23 cellular contexts compared by ENCODE assay signal in the genomic region with DNA sequence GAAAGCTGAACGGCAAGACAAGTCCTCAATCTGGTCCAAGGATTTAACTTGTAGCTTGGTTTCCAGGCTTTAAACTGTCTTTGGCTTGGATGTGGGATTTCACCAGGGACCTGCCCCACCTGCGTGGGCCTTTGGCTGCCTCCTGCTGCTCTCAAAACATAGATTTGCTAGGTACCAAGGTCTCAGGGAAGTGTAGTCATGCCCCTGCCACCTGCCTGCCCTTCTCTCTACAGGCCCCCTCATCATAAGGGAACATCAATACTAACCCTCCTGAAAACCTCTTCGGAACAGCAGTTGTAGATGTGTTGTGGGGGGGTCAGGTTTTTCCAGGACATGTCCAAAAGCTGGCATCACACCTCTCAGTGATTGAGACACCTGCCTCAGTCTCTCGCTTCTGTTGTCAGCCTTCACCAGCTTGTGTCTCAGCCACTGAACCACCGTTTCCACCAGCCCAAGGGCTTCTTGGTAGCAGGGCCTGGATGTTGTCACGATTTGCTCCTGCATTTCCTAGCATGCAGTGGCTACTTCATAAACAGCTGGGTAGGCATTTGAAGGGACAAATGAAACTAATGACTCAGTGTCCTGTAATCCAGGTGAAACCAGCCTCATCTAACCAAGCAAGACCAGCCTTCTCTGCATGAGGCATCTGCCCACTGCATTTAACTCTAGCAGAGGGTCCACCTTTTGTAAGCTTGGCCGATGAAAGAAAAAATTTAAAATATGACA.
"Had no signal": no experiment of that assay in that cellular context is flagged by ENCODE, and none has a peak within 500 bp of the region (broad histone marks: within the 10 kb centered on the region; RNA-seq: fewer than 3 reads in every experiment).

No MANE protein-coding gene starts in this region.

- H3K4me1 ChIP-seq: colonic mucosa, esophagus squamous epithelium, lower lobe of right lung, parathyroid adenoma, right atrium auricular region, sigmoid colon, thyroid gland had no signal

- ATAC-seq: left ventricle myocardium superior; lower lobe of right lung; mucosa of descending colon; natural killer cell treated with Interleukin-12 subunit alpha and Interleukin-12 subunit beta and Interleukin-15 and Interleukin-18, amount 100 ng/mL, for 72 hours; stimulated activated naive B cell treated with anti-CD40 and anti-IgM and Interleukin-4, amounts not matched to agents 10 μg/mL and 1 μg/mL and 100 μg/mL, for 72 hours had no signal

- H3K9ac ChIP-seq: parathyroid adenoma had no signal

- H3K27me3 ChIP-seq: colonic mucosa, esophagus squamous epithelium, neutrophil, right atrium auricular region, sigmoid colon, thyroid gland had no signal

- H3K27ac ChIP-seq: colonic mucosa, esophagus squamous epithelium, lower lobe of right lung, neutrophil, parathyroid adenoma, right atrium auricular region, sigmoid colon, thyroid gland had no signal

- H3K36me3 ChIP-seq: colonic mucosa, esophagus squamous epithelium, lower lobe of right lung, neutrophil, right atrium auricular region, sigmoid colon, thyroid gland had no signal

- FAIRE-seq: frontal cortex had no signal

- H3K4me3 ChIP-seq: colonic mucosa, esophagus squamous epithelium, lower lobe of right lung, mucosa of descending colon, right atrium auricular region, sigmoid colon, thyroid gland had no signal

- H2AFZ ChIP-seq: parathyroid adenoma had no signal

- DNase-seq: colonic mucosa; effector CD8-positive, alpha-beta T cell; endodermal cell; esophagus squamous epithelium; hypothalamus; immature natural killer cell; islet precursor cell; kidney glomerular epithelial cell; left ventricle myocardium superior; lower lobe of right lung; mesenchymal stem cell; mucosa of descending colon; naive B cell; sigmoid colon; stimulated activated CD4-positive, alpha-beta T cell treated with anti-CD3 and anti-CD28 coated beads, Interleukin-15, amount 100 ng/mL, for 24 hours; stimulated activated CD4-positive, alpha-beta T cell treated with anti-CD3 and anti-CD28 coated beads, Interleukin-2, amount 100 ng/mL, for 48 hours; stimulated activated naive B cell treated with anti-CD40 and anti-IgM and Interleukin-4, amounts not matched to agents 10 μg/mL and 1 μg/mL and 100 μg/mL, for 72 hours; thyroid gland had no signal

- H3K79me2 ChIP-seq: parathyroid adenoma had no signal

- H3K9me3 ChIP-seq: colonic mucosa, esophagus squamous epithelium, lower lobe of right lung, mucosa of descending colon, neutrophil, right atrium auricular region, thyroid gland had no signal
